In genomic region chr6:142374965-142375733, GRCh38 we compare ENCODE assay signal across 2 cellular contexts.
TF ChIP-seq lines count a peak whose summit lies in the region.

No MANE protein-coding gene starts in this region.

TF ChIP-seq in HEK293, 187 proteins besides CTCF, POLR2A, EP300 and RAD21 (continued from another document and continues in another):
- TF ChIP-seq ZNF280D (tag by site-specific recombination; IDR thresholded peaks at IDR 0.05) (no peak), ZNF362 (tag by site-specific recombination; IDR thresholded peaks at IDR 0.05) (no peak; the same call in none of the 2 replicates), ZNF843 (tag by site-specific recombination; IDR thresholded peaks at IDR 0.05) (peak; percentile 76), PRDM10 (tag by site-specific recombination; IDR thresholded peaks at IDR 0.05) (peak; percentile 56), ZNF792 (tag by site-specific recombination; IDR thresholded peaks at IDR 0.05) (no peak), ZSCAN30 (tag by site-specific recombination; IDR thresholded peaks at IDR 0.05) (no peak), ZNF624 (tag by site-specific recombination; IDR thresholded peaks at IDR 0.05) (no peak), ATF2 (tag by site-specific recombination; IDR thresholded peaks at IDR 0.05; ENCODE audit: low read depth) (no peak), ZNF530 (tag by site-specific recombination; IDR thresholded peaks at IDR 0.05; ENCODE audit: low read depth) (no peak), ZNF175 (tag by site-specific recombination; IDR thresholded peaks at IDR 0.05) (no peak), ZNF645 (tag by site-specific recombination; IDR thresholded peaks at IDR 0.05) (no peak), OSR2 (tag by site-specific recombination; IDR thresholded peaks at IDR 0.05) (peak; percentile 47; the same call in 1 of the 2 replicates), ZNF747 (tag by site-specific recombination; IDR thresholded peaks at IDR 0.05) (no peak), ZNF677 (tag by site-specific recombination; IDR thresholded peaks at IDR 0.05) (no peak), YY1 (tag by site-specific recombination; IDR thresholded peaks at IDR 0.05) (no peak), MEIS1 (CRISPR knock-in tag; IDR thresholded peaks at IDR 0.05; ENCODE audit: borderline replicate concordance) (no peak), ZNF138 (tag by site-specific recombination; IDR thresholded peaks at IDR 0.05; ENCODE audit: borderline replicate concordance) (no peak), ZNF433 (tag by site-specific recombination; IDR thresholded peaks at IDR 0.05; ENCODE audit: low read depth) (no peak), HOXA7 (CRISPR knock-in tag; IDR thresholded peaks at IDR 0.05; ENCODE audit: borderline replicate concordance) (no peak)

TF ChIP-seq in SK-N-SH treated with all-trans-retinoic acid at 6 μM for 48 hours, 23 proteins besides CTCF, POLR2A, EP300 and RAD21 (continued from another document):
- TF ChIP-seq POU6F1 (CRISPR knock-in tag; IDR thresholded peaks at IDR 0.05; ENCODE audit: borderline replicate concordance, low read depth) = no peak
- TF ChIP-seq TOX (CRISPR knock-in tag; IDR thresholded peaks at IDR 0.05; ENCODE audit: borderline replicate concordance) = peak; percentile 95
- TF ChIP-seq BACH2 (CRISPR knock-in tag; IDR thresholded peaks at IDR 0.05; ENCODE audit: borderline replicate concordance) = no peak
- TF ChIP-seq ZNF70 (CRISPR knock-in tag; IDR thresholded peaks at IDR 0.05) = no peak
- TF ChIP-seq TCF4 (CRISPR knock-in tag; IDR thresholded peaks at IDR 0.05; ENCODE audit: borderline replicate concordance) = no peak
- TF ChIP-seq ZFP3 (CRISPR knock-in tag; IDR thresholded peaks at IDR 0.05) = no peak
- no peak for TF ChIP-seq SNAI2 (CRISPR knock-in tag; IDR thresholded peaks at IDR 0.05)
- TF ChIP-seq CREB5 (CRISPR knock-in tag; IDR thresholded peaks at IDR 0.05; ENCODE audit: low read depth) = no peak
- TF ChIP-seq ZNF565 (CRISPR knock-in tag; conservative IDR thresholded peaks at IDR 0.05; ENCODE audit: low read depth) = no peak
- TF ChIP-seq RARB (CRISPR knock-in tag; IDR thresholded peaks at IDR 0.05) = peak; percentile 94; the same call in 1 of the 2 replicates
- no peak for TF ChIP-seq OSR1 (CRISPR knock-in tag; IDR thresholded peaks at IDR 0.05)
